ENCODE assay signal across 10 cellular contexts in the genomic region with DNA sequence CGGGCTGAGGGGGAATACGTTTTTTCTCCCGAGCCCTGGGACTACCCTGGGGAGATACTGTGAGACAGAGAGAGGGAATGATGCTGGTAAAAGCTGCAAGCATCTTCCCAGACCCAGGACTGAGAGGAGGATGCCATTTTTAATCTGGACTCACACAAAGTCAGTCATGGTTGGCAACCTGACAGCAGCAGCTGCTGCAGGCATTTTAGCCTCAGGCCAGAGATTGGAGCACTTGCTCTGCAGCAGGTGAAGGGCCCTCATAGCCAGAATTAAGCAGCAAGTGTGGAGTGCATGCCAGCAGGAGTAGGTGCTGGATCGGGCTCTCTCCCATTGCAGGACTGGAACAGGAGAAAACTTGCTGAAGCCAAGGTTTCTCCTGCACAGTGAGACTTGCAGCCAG.
A peak's percentile ranks its signal among the peaks of the same experiment; 100 is the strongest.
DNase-seq lines count a peak whose midpoint lies in the region; ATAC-seq and TF ChIP-seq lines count a peak whose summit lies in the region.
"Had no signal": no experiment of that assay in that cellular context is flagged by ENCODE, and none has a peak within 500 bp of the region (broad histone marks: within the 10 kb centered on the region; RNA-seq: fewer than 3 reads in every experiment).

No MANE protein-coding gene starts in this region.

- H3K36me3 ChIP-seq in GM23248 (ENCODE audit: low read depth) (no peaks in the 10 kb centered on the region), suprapubic skin (no peaks in the 10 kb centered on the region)

- H4K20me1 ChIP-seq in GM23248 (ENCODE audit: insufficient read depth) = no peaks in the 10 kb centered on the region

- no peak overlapping the region for H2AFZ ChIP-seq in GM23248

- TF ChIP-seq EP300 in suprapubic skin (IDR thresholded peaks at IDR 0.05) = no peak

- 25 to 30% methylated on average over 4 of the region's 4 CpGs for WGBS in GM23248 (ENCODE audit: low coverage in 1 of 2, low lambda C conversion rate in 2 of 2, missing lambda C conversion rate in 2 of 2), 2 experiments
- 31% methylated on average over 3 of the region's 4 CpGs for WGBS in suprapubic skin

- H3K9ac ChIP-seq in GM23248 = no peak overlapping the region

- H3K27ac ChIP-seq in GM23248 (no peak overlapping the region), suprapubic skin (no peak overlapping the region)

- in situ Hi-C loops in GM23248 (cut with MboI) = no loop called here

- H3K9me3 ChIP-seq in GM23248 (ENCODE audit: low read depth) (no peaks in the 10 kb centered on the region), suprapubic skin (no peaks in the 10 kb centered on the region), T-helper 17 cell (ENCODE audit: control insufficient read depth, low read length, poor library complexity, severe bottlenecking) (no peaks in the 10 kb centered on the region)

- DNase-seq in AG10803 (ENCODE audit: low read depth) = peak; percentile 20
- peak; percentile 43 for DNase-seq in GM23248
- DNase-seq in NCI-H510A (lab: John Stamatoyannopoulos, UW) = peak; percentile 15
- peak; percentile 6 for DNase-seq in iris pigment epithelial cell (ENCODE audit: low read depth)
- no peak for DNase-seq in suprapubic skin (ENCODE audit: low spot score in 2 of 2)
- no peak for DNase-seq in T-helper 17 cell
- no peak for DNase-seq in NCI-H2227 (lab: John Stamatoyannopoulos, UW; ENCODE audit: unreplicated experiment)
- no peak for DNase-seq in activated CD4-positive, alpha-beta T cell treated with anti-CD3 and anti-CD28 coated beads, Interleukin-2, amount 50 U/mL, for 1 hour
- DNase-seq: central memory CD4-positive, alpha-beta T cell had no signal

- H3K27me3 Mint-ChIP-seq in T-helper 17 cell = no peaks in the 10 kb centered on the region
- H3K27me3 Mint-ChIP-seq: activated naive CD8-positive, alpha-beta T cell had no signal

- no peak overlapping the region for H3K4me2 ChIP-seq in GM23248 (ENCODE audit: unreplicated experiment)

- H3K9me2 ChIP-seq in GM23248 (ENCODE audit: insufficient read depth) = no peaks in the 10 kb centered on the region

- H3K79me2 ChIP-seq in GM23248 (ENCODE audit: insufficient read depth) = no peaks in the 10 kb centered on the region

- H3K27ac Mint-ChIP-seq in T-helper 17 cell = no peak overlapping the region
- H3K27ac Mint-ChIP-seq: activated naive CD8-positive, alpha-beta T cell had no signal

- H3F3A ChIP-seq in GM23248 (ENCODE audit: insufficient read depth) = no peaks in the 10 kb centered on the region

- no peak overlapping the region for H3K4me3 Mint-ChIP-seq in T-helper 17 cell
- H3K4me3 Mint-ChIP-seq: activated naive CD8-positive, alpha-beta T cell had no signal

- H3K4me3 ChIP-seq in AG10803 (ENCODE audit: low read length) (no peak overlapping the region), GM23248 (no peak overlapping the region), suprapubic skin (no peak overlapping the region)

- H3K27me3 ChIP-seq in GM23248 (replicated peaks; ENCODE audit: insufficient read depth) (no peaks in the 10 kb centered on the region), suprapubic skin (no peaks in the 10 kb centered on the region)

- TF ChIP-seq CTCF in AG10803 (conservative IDR thresholded peaks at IDR 0.05; ENCODE audit: low read length) (no peak), suprapubic skin (IDR thresholded peaks at IDR 0.05) (no peak)

- H3K36me3 Mint-ChIP-seq in T-helper 17 cell (ENCODE audit: low read depth) = no peaks in the 10 kb centered on the region
- H3K36me3 Mint-ChIP-seq: activated naive CD8-positive, alpha-beta T cell had no signal

- H3K4me1 ChIP-seq in GM23248 (ENCODE audit: insufficient read depth) = no peaks in the 10 kb centered on the region
- no peaks in the 10 kb centered on the region for H3K4me1 ChIP-seq in suprapubic skin

- no peaks in the 10 kb centered on the region for H3K4me1 Mint-ChIP-seq in T-helper 17 cell

- no peak for ATAC-seq in T-helper 17 cell

- TF ChIP-seq POLR2A in suprapubic skin (IDR thresholded peaks at IDR 0.05) = no peak

Comparison
In these comparisons a context has a peak if more than half of its experiments do, and no peak if none do; other contexts are left out.
1. DNase-seq: peak in AG10803 (single experiment), GM23248 (single experiment), NCI-H510A (single experiment) and iris pigment epithelial cell (single experiment); none in suprapubic skin (0 of 2), T-helper 17 cell (0 of 3), NCI-H2227 (single experiment) and activated CD4-positive, alpha-beta T cell treated with anti-CD3 and anti-CD28 coated beads, Interleukin-2, amount 50 U/mL, for 1 hour (single experiment).